In genomic region chr18:24627644-24628315, GRCh38 we compare ENCODE assay signal across 25 cellular contexts.
"Had no signal": no experiment of that assay in that cellular context is flagged by ENCODE, and none has a peak within 500 bp of the region (broad histone marks: within the 10 kb centered on the region; RNA-seq: fewer than 3 reads in every experiment).

No MANE protein-coding gene starts in this region.

- H3K9me3 ChIP-seq: left lung, stomach, thoracic aorta, upper lobe of right lung had no signal

- ATAC-seq: activated CD4-positive, alpha-beta T cell treated with anti-CD3 and anti-CD28 coated beads for 36 hours; activated CD8-positive, alpha-beta T cell treated with anti-CD3 and anti-CD28 coated beads for 36 hours; effector memory CD8-positive, alpha-beta T cell; left lung; SK-N-SH treated with all-trans-retinoic acid at 6 μM for 48 hours; upper lobe of right lung had no signal

- H3K27me3 Mint-ChIP-seq: dendritic cell treated with granulocyte-macrophage colony-stimulating factor and Interleukin-4, amounts not matched to agents 40 ng/mL and 50 ng/mL, for 4 days had no signal

- H3K27ac ChIP-seq: left lung, stomach, thoracic aorta, upper lobe of right lung, WERI-Rb-1 had no signal

- H3K27ac Mint-ChIP-seq: activated CD4-positive, alpha-beta T cell treated with anti-CD3 and anti-CD28 coated beads for 36 hours; activated CD8-positive, alpha-beta T cell treated with anti-CD3 and anti-CD28 coated beads for 36 hours; activated naive CD8-positive, alpha-beta T cell treated with anti-CD3 and anti-CD28 coated beads, Interleukin-2, amount 10 ng/mL, durations not matched to agents 7 days and 5 days; brain; dendritic cell treated with granulocyte-macrophage colony-stimulating factor and Interleukin-4, amounts not matched to agents 40 ng/mL and 50 ng/mL, for 4 days; effector memory CD8-positive, alpha-beta T cell; nephron; progenitor cell of endocrine pancreas had no signal

- DNase-seq: activated CD4-positive, alpha-beta T cell treated with anti-CD3 and anti-CD28 coated beads for 36 hours; activated CD8-positive, alpha-beta memory T cell treated with anti-CD3 and anti-CD28 coated beads, Interleukin-2, amount 50 U/mL, for 4 hours; activated CD8-positive, alpha-beta T cell treated with anti-CD3 and anti-CD28 coated beads for 36 hours; activated gamma-delta T cell treated with Interleukin-2 at 50 U/mL for 16 hours; activated naive CD8-positive, alpha-beta T cell treated with anti-CD3 and anti-CD28 coated beads, Interleukin-2, amount 10 ng/mL, durations not matched to agents 7 days and 5 days; activated T-cell treated with anti-CD3 and anti-CD28 coated beads, Interleukin-2, amount 50 U/mL, for 48 hours; effector memory CD8-positive, alpha-beta T cell; hypothalamus; kidney; left lung; mesendoderm; occipital lobe; right cardiac atrium; small intestine; stomach; T-helper 1 cell; T1000; upper lobe of right lung; WERI-Rb-1 had no signal

- H3K36me3 ChIP-seq: left lung, stomach, thoracic aorta, upper lobe of right lung, WERI-Rb-1 had no signal

- H3K4me3 Mint-ChIP-seq: activated CD4-positive, alpha-beta T cell treated with anti-CD3 and anti-CD28 coated beads for 36 hours; activated CD8-positive, alpha-beta T cell treated with anti-CD3 and anti-CD28 coated beads for 36 hours; activated naive CD8-positive, alpha-beta T cell treated with anti-CD3 and anti-CD28 coated beads, Interleukin-2, amount 10 ng/mL, durations not matched to agents 7 days and 5 days; brain; dendritic cell treated with granulocyte-macrophage colony-stimulating factor and Interleukin-4, amounts not matched to agents 40 ng/mL and 50 ng/mL, for 4 days; effector memory CD8-positive, alpha-beta T cell; nephron had no signal

- H3K4me1 Mint-ChIP-seq: activated CD4-positive, alpha-beta T cell treated with anti-CD3 and anti-CD28 coated beads for 36 hours; activated naive CD8-positive, alpha-beta T cell treated with anti-CD3 and anti-CD28 coated beads, Interleukin-2, amount 10 ng/mL, durations not matched to agents 7 days and 5 days had no signal

- H3K27me3 ChIP-seq: left lung, stomach, upper lobe of right lung had no signal

- H3K4me3 ChIP-seq: left lung, stomach, thoracic aorta, upper lobe of right lung had no signal

- FAIRE-seq: kidney, small intestine had no signal

- H3K9me3 Mint-ChIP-seq: activated CD8-positive, alpha-beta T cell treated with anti-CD3 and anti-CD28 coated beads for 36 hours; dendritic cell treated with granulocyte-macrophage colony-stimulating factor and Interleukin-4, amounts not matched to agents 40 ng/mL and 50 ng/mL, for 4 days; effector memory CD8-positive, alpha-beta T cell had no signal

- H3K36me3 Mint-ChIP-seq: activated naive CD8-positive, alpha-beta T cell treated with anti-CD3 and anti-CD28 coated beads, Interleukin-2, amount 10 ng/mL, durations not matched to agents 7 days and 5 days; brain had no signal
